ENCODE assay signal across 1 cellular context in the genomic region with DNA sequence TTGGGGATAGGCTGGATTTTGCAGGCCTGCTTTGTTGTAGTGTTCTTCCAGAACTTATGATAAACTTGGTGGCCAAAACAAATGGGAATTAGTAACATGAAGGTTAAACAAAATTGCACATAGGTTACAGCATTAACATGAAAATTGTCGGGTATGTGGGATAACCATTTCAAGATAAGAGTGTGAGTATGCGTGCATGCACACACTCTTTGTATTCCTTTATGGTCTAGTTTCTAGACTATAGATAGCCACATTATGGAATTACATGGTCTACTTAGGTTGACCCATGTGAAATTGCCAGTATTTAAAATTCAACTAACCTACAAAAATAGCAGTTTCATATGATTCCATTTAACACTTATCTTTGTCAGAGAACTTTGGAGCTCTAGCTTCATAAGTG.
TF ChIP-seq lines count a peak whose summit lies in the region.

No MANE protein-coding gene starts in this region.

TF ChIP-seq in GM12878, 131 proteins besides CTCF, POLR2A, EP300 and RAD21 (continued from another document):
- TF ChIP-seq CHD1 (IDR thresholded peaks at IDR 0.05; ENCODE audit: low read depth, low read length): no peak
- no peak for TF ChIP-seq SUZ12 (IDR thresholded peaks at IDR 0.05; ENCODE audit: unreplicated experiment)
- no peak for TF ChIP-seq POLR2AphosphoS2 (IDR thresholded peaks at IDR 0.05; ENCODE audit: low read depth, low read length)
- TF ChIP-seq TCF12 (IDR thresholded peaks at IDR 0.05; ENCODE audit: low read depth, low read length): no peak
- TF ChIP-seq, protein P1, sequence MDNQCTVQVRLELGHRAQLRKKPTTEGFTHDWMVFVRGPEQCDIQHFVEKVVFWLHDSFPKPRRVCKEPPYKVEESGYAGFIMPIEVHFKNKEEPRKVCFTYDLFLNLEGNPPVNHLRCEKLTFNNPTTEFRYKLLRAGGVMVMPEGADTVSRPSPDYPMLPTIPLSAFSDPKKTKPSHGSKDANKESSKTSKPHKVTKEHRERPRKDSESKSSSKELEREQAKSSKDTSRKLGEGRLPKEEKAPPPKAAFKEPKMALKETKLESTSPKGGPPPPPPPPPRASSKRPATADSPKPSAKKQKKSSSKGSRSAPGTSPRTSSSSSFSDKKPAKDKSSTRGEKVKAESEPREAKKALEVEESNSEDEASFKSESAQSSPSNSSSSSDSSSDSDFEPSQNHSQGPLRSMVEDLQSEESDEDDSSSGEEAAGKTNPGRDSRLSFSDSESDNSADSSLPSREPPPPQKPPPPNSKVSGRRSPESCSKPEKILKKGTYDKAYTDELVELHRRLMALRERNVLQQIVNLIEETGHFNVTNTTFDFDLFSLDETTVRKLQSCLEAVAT (IDR thresholded peaks at IDR 0.05): no peak
- no peak for TF ChIP-seq GABPA (IDR thresholded peaks at IDR 0.05; ENCODE audit: low read depth)
- no peak for TF ChIP-seq ESRRA (IDR thresholded peaks at IDR 0.05; ENCODE audit: low read length)
- TF ChIP-seq, protein P2, sequence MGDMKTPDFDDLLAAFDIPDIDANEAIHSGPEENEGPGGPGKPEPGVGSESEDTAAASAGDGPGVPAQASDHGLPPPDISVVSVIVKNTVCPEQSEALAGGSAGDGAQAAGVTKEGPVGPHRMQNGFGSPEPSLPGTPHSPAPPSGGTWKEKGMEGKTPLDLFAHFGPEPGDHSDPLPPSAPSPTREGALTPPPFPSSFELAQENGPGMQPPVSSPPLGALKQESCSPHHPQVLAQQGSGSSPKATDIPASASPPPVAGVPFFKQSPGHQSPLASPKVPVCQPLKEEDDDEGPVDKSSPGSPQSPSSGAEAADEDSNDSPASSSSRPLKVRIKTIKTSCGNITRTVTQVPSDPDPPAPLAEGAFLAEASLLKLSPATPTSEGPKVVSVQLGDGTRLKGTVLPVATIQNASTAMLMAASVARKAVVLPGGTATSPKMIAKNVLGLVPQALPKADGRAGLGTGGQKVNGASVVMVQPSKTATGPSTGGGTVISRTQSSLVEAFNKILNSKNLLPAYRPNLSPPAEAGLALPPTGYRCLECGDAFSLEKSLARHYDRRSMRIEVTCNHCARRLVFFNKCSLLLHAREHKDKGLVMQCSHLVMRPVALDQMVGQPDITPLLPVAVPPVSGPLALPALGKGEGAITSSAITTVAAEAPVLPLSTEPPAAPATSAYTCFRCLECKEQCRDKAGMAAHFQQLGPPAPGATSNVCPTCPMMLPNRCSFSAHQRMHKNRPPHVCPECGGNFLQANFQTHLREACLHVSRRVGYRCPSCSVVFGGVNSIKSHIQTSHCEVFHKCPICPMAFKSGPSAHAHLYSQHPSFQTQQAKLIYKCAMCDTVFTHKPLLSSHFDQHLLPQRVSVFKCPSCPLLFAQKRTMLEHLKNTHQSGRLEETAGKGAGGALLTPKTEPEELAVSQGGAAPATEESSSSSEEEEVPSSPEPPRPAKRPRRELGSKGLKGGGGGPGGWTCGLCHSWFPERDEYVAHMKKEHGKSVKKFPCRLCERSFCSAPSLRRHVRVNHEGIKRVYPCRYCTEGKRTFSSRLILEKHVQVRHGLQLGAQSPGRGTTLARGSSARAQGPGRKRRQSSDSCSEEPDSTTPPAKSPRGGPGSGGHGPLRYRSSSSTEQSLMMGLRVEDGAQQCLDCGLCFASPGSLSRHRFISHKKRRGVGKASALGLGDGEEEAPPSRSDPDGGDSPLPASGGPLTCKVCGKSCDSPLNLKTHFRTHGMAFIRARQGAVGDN (IDR thresholded peaks at IDR 0.05): no peak
- no peak for TF ChIP-seq JUND (IDR thresholded peaks at IDR 0.05; ENCODE audit: low read depth, low read length)
- TF ChIP-seq YY1 (IDR thresholded peaks at IDR 0.05; ENCODE audit: low read depth, low read length): no peak
- no peak for TF ChIP-seq GATAD2B (conservative IDR thresholded peaks at IDR 0.05; ENCODE audit: low read depth)
- no peak for TF ChIP-seq CHD2 (IDR thresholded peaks at IDR 0.05; ENCODE audit: borderline replicate concordance, low read depth, low read length)
